8 cellular contexts compared by ENCODE assay signal in the genomic region with DNA sequence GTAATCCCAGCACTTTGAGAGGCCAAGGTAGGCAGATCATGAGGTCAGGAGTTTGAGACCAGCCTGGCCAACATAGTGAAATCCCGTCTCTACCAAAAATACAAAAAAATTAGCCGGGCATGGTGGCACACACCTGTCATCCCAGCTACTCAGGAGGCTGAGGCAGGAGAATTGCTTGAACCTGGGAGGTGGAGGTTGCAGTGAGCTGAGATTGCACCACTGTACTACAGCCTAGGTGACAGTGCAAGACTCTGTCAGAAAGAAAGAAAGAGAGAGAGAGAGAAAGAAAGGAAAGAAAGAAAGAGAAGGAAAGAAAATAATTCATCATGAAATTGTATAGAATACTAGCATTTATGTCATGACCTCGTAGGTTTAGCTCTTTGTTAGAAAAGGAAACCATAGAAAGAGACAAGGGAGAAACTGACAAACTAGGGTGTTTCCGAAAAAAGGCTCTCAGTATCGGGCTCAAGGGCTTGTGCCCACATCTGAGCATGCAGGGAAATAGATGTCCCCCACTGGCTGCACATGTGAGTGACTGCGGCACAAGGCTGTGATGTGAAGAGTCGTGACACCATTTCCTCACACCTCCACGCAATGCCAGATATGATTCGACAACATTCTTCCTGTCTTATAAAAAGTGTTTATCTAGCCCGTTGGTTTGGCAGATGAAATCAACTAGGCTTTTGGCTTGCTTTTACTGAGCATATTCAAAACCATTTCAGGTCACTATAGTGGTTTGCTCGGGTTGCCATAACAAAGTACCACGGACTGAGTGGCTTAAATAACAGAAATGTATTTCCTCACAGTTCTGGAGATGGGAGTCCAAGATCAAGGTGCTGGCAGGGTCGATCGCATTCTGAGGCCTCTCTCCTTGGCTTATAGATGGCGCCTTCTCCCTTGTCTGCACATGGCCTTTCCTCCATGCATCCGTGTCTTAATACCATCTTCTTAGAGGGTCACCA. TPM values are rescaled to one million over a fixed set of nuclear protein-coding genes. Genes with fewer than 3 reads are reported as not detected.
DNase-seq lines count a peak whose midpoint lies in the region; ATAC-seq lines count a peak whose summit lies in the region.

No MANE protein-coding gene starts in this region.

- H3K4me3 ChIP-seq in mesenchymal stem cell (ENCODE audit: insufficient read depth in 1 of 2, low read depth in 1 of 2, low read length in 2 of 2), result peak overlapping the region in 1 of 2 experiments; percentile 33

- H2BK5ac ChIP-seq in mesenchymal stem cell (ENCODE audit: low read depth, low read length, poor library complexity, severe bottlenecking), result no peak overlapping the region

- DNase-seq in activated gamma-delta T cell treated with Interleukin-2 at 50 U/mL for 16 hours, result peak; percentile 64
- DNase-seq in activated gamma-delta T cell (lab: John Stamatoyannopoulos, UW), result no peak
- DNase-seq in NOMO-1 treated with dmso at 0.1 percent for 144 hours (lab: John Stamatoyannopoulos, UW; ENCODE audit: unreplicated experiment), result peak; percentile 35
- DNase-seq in activated naive CD4-positive, alpha-beta T cell treated with anti-CD3 and anti-CD28 coated beads for 36 hours, result peak; percentile 95
- DNase-seq in mesenchymal stem cell, result no peak
- DNase-seq in stimulated activated naive CD8-positive, alpha-beta T cell treated with anti-CD3 and anti-CD28 coated beads, Interleukin-15, amount 100 ng/mL, for 72 hours, result peak; percentile 82 to 93
- no peak for DNase-seq in DMS53 (lab: John Stamatoyannopoulos, UW)
- DNase-seq in hippocampal formation (lab: John Stamatoyannopoulos, UW), result no peak

- H3K36me3 ChIP-seq in mesenchymal stem cell (ENCODE audit: control insufficient read depth in 1 of 2, insufficient read depth in 2 of 2, low read depth in 1 of 2, low read length in 2 of 2), result no peaks in the 10 kb centered on the region

- peak overlapping the region; percentile 66 for H4K8ac ChIP-seq in mesenchymal stem cell (ENCODE audit: low read length)

- no peaks in the 10 kb centered on the region for H3K9me3 ChIP-seq in mesenchymal stem cell (ENCODE audit: control insufficient read depth, low read length)

- H3K36me3 Mint-ChIP-seq in activated naive CD4-positive, alpha-beta T cell treated with anti-CD3 and anti-CD28 coated beads for 36 hours (ENCODE audit: low read depth), result peaks cover 37% of the 10 kb centered on the region

- intact Hi-C loops in activated naive CD4-positive, alpha-beta T cell treated with anti-CD3 and anti-CD28 coated beads for 36 hours (cut with micrococcal nuclease), result loop anchor here (1.0 to 5.0 kb wide), 9 partner anchors 63 to 757 kb away; partner anchors contain the start of genes CCAR1, DDX50, HNRNPH3 and PBLD

- H3K14ac ChIP-seq in mesenchymal stem cell (ENCODE audit: low read length in 2 of 2), result no peak overlapping the region

- H3K4me1 Mint-ChIP-seq in activated naive CD4-positive, alpha-beta T cell treated with anti-CD3 and anti-CD28 coated beads for 36 hours (ENCODE audit: low read depth), result peaks cover 70% of the 10 kb centered on the region
- H3K4me1 Mint-ChIP-seq in stimulated activated naive CD8-positive, alpha-beta T cell treated with anti-CD3 and anti-CD28 coated beads, Interleukin-15, amount 100 ng/mL, for 72 hours, result peaks cover 53% of the 10 kb centered on the region

- H3K27me3 Mint-ChIP-seq in activated naive CD4-positive, alpha-beta T cell treated with anti-CD3 and anti-CD28 coated beads for 36 hours (ENCODE audit: low read depth), result no peaks in the 10 kb centered on the region
- no peaks in the 10 kb centered on the region for H3K27me3 Mint-ChIP-seq in stimulated activated naive CD8-positive, alpha-beta T cell treated with anti-CD3 and anti-CD28 coated beads, Interleukin-15, amount 100 ng/mL, for 72 hours

- H3K79me1 ChIP-seq in mesenchymal stem cell (replicated peaks; ENCODE audit: low read length, poor library complexity, severe bottlenecking), result peaks cover 2% of the 10 kb centered on the region

- no peak overlapping the region for H3K4me2 ChIP-seq in mesenchymal stem cell (ENCODE audit: low read length, poor library complexity, severe bottlenecking)

- 85% methylated on average over 15 of the region's 16 CpGs for WGBS in mesenchymal stem cell

- H3K27ac ChIP-seq in mesenchymal stem cell (ENCODE audit: low read length, poor library complexity, severe bottlenecking), result no peak overlapping the region

- H3K9ac ChIP-seq in mesenchymal stem cell (ENCODE audit: low read length), result no peak overlapping the region

- H3K4me3 Mint-ChIP-seq in activated naive CD4-positive, alpha-beta T cell treated with anti-CD3 and anti-CD28 coated beads for 36 hours, result peak overlapping the region; percentile 89
- H3K4me3 Mint-ChIP-seq in stimulated activated naive CD8-positive, alpha-beta T cell treated with anti-CD3 and anti-CD28 coated beads, Interleukin-15, amount 100 ng/mL, for 72 hours, result peak overlapping the region; percentile 79 to 83

- ATAC-seq in stimulated activated naive CD8-positive, alpha-beta T cell treated with anti-CD3 and anti-CD28 coated beads, Interleukin-15, amount 100 ng/mL, for 72 hours, result peak; percentile 91

- peaks cover 6% of the 10 kb centered on the region for H3K4me1 ChIP-seq in mesenchymal stem cell (ENCODE audit: control insufficient read depth, insufficient read depth, low read depth, low read length)

- H2BK12ac ChIP-seq in mesenchymal stem cell (ENCODE audit: low read length in 2 of 2), result no peak overlapping the region

- H2BK15ac ChIP-seq in mesenchymal stem cell (ENCODE audit: low read depth, poor library complexity, severe bottlenecking), result no peak overlapping the region

- H3K27me3 ChIP-seq in mesenchymal stem cell (ENCODE audit: control insufficient read depth in 1 of 2, insufficient read depth in 1 of 2, low read length in 2 of 2), result no peaks in the 10 kb centered on the region

- no peak overlapping the region for H3K4ac ChIP-seq in mesenchymal stem cell (ENCODE audit: low read depth in 1 of 2, low read length in 2 of 2)

- no peaks in the 10 kb centered on the region for H3K9me3 Mint-ChIP-seq in activated naive CD4-positive, alpha-beta T cell treated with anti-CD3 and anti-CD28 coated beads for 36 hours
- H3K9me3 Mint-ChIP-seq in stimulated activated naive CD8-positive, alpha-beta T cell treated with anti-CD3 and anti-CD28 coated beads, Interleukin-15, amount 100 ng/mL, for 72 hours, result no peaks in the 10 kb centered on the region

- no peak overlapping the region for H2AFZ ChIP-seq in mesenchymal stem cell (ENCODE audit: low read depth, low read length)

- H3K18ac ChIP-seq in mesenchymal stem cell (ENCODE audit: low read depth in 1 of 2, low read length in 2 of 2), result no peak overlapping the region

- H4K91ac ChIP-seq in mesenchymal stem cell (ENCODE audit: low read length), result no peak overlapping the region

- H2BK120ac ChIP-seq in mesenchymal stem cell (ENCODE audit: low read depth, low read length), result no peak overlapping the region

- H3K27ac Mint-ChIP-seq in activated naive CD4-positive, alpha-beta T cell treated with anti-CD3 and anti-CD28 coated beads for 36 hours, result peak overlapping the region; percentile 99
- H3K27ac Mint-ChIP-seq in stimulated activated naive CD8-positive, alpha-beta T cell treated with anti-CD3 and anti-CD28 coated beads, Interleukin-15, amount 100 ng/mL, for 72 hours, result peak overlapping the region; percentile 95 to 96

- no peak overlapping the region for H3K23ac ChIP-seq in mesenchymal stem cell (ENCODE audit: low read length in 2 of 2)

- H2AK5ac ChIP-seq in mesenchymal stem cell (ENCODE audit: low read length, severe bottlenecking), result peak overlapping the region; percentile 81

- CTCF ChIA-PET in activated naive CD4-positive, alpha-beta T cell treated with anti-CD3 and anti-CD28 coated beads for 36 hours (lab: Charles Lee), result interaction anchor here (0.7 to 7.2 kb wide), 4 partner anchors 24 to 84 kb away, joined by 3 to 143 read pairs (median 5); no protein-coding TSS in a partner anchor

RNA-seq across cellular contexts. Expression of gene SRGN, which starts 2.0 kb away (rescaled TPM):
- 100 to 1,000 TPM; 197 to 198 TPM for total RNA-seq in activated naive CD4-positive, alpha-beta T cell treated with anti-CD3 and anti-CD28 coated beads for 36 hours
- polyA plus RNA-seq in mesenchymal stem cell (2013, experiment 1 of 2), result 1.1 TPM
- 1.1 TPM for polyA plus RNA-seq in mesenchymal stem cell (2013, experiment 2 of 2)

RNA-seq across cellular contexts. Expression of gene VPS26A, which starts 34.1 kb away (rescaled TPM):
- total RNA-seq in activated naive CD4-positive, alpha-beta T cell treated with anti-CD3 and anti-CD28 coated beads for 36 hours, result 10 to 100 TPM; 26.2 to 27.9 TPM
- polyA plus RNA-seq in mesenchymal stem cell (2013, experiment 1 of 2), result 60.4 TPM
- polyA plus RNA-seq in mesenchymal stem cell (2013, experiment 2 of 2), result 65.4 TPM

Comparison
In these comparisons a context has a peak if more than half of its experiments do, and no peak if none do; other contexts are left out.
1. DNase-seq: peak in activated gamma-delta T cell treated with Interleukin-2 at 50 U/mL for 16 hours (single experiment), NOMO-1 treated with dmso at 0.1 percent for 144 hours (single experiment), activated naive CD4-positive, alpha-beta T cell treated with anti-CD3 and anti-CD28 coated beads for 36 hours (single experiment) and stimulated activated naive CD8-positive, alpha-beta T cell treated with anti-CD3 and anti-CD28 coated beads, Interleukin-15, amount 100 ng/mL, for 72 hours (2 of 2); none in activated gamma-delta T cell (single experiment), mesenchymal stem cell (single experiment), DMS53 (single experiment) and hippocampal formation (0 of 2).